14 cellular contexts compared by ENCODE assay signal in genomic region chr1:205521646-205522150, GRCh38.
"Had no signal": no experiment of that assay in that cellular context is flagged by ENCODE, and none has a peak within 500 bp of the region (broad histone marks: within the 10 kb centered on the region; RNA-seq: fewer than 3 reads in every experiment).

No MANE protein-coding gene starts in this region.

- H3K4me1 ChIP-seq: psoas muscle, thyroid gland had no signal

- H3K27me3 ChIP-seq: sigmoid colon, spleen, stomach, thyroid gland, vagina had no signal

- H3K27ac ChIP-seq: esophagus muscularis mucosa, psoas muscle, sigmoid colon, spleen, stomach, thyroid gland, vagina had no signal

- H3K4me3 ChIP-seq: esophagus muscularis mucosa, psoas muscle, sigmoid colon, spleen, stomach, thyroid gland, vagina had no signal

- H3K36me3 ChIP-seq: thyroid gland, vagina had no signal

- DNase-seq: activated CD4-positive, alpha-beta T cell treated with anti-CD3 and anti-CD28 coated beads for 1 hour; activated CD4-positive, alpha-beta T cell treated with anti-CD3 and anti-CD28 coated beads, Interleukin-2, amount 50 U/mL, for 48 hours; activated naive CD4-positive, alpha-beta T cell treated with anti-CD3 and anti-CD28 coated beads for 36 hours; activated naive CD8-positive, alpha-beta T cell treated with anti-CD3 and anti-CD28 coated beads, Interleukin-2, amount 50 U/mL, for 24 hours; kidney; mesendoderm; psoas muscle; sigmoid colon; spleen; stomach; thyroid gland had no signal

- H3K9me3 ChIP-seq: esophagus muscularis mucosa, psoas muscle, sigmoid colon, spleen, stomach, thyroid gland, vagina had no signal

- ATAC-seq: activated naive CD8-positive, alpha-beta T cell treated with anti-CD3 and anti-CD28 coated beads, Interleukin-2, amount 50 U/mL, for 24 hours; natural killer cell treated with Interleukin-12 subunit alpha and Interleukin-12 subunit beta and Interleukin-15 and Interleukin-18, amount 100 ng/mL, for 72 hours; psoas muscle had no signal
